ENCODE assay signal across 8 cellular contexts in the genomic region with DNA sequence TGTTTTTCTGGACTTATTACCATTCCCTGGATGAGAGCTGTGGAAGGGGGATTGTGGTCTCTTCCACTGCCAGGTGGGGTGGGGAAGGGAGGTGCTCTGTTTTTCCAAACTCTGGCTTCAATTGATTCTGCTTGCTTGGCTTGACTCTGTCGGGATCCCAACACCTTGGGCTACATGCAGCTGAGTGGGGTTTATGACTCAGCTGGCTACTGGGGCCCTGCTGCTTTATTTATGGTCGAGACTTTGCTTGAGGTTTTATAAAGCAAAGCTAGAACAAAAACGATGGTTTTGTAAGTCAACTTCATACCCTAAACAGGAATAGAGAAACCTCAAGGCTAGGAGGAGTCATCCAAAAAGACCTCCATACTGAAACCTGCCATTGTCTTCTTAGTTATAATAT.
DNase-seq lines count a peak whose midpoint lies in the region; ATAC-seq, FAIRE-seq and TF ChIP-seq lines count a peak whose summit lies in the region.

No MANE protein-coding gene starts in this region.

- H3K4me1 ChIP-seq in astrocyte (ENCODE audit: insufficient read depth, low read length), result peaks cover 46% of the 10 kb centered on the region
- H3K4me1 ChIP-seq in Caco-2, result peaks cover 20% of the 10 kb centered on the region; the same call in 1 of the 2 replicates

- H3K27ac Mint-ChIP-seq in activated CD4-positive, alpha-beta T cell treated with anti-CD3 and anti-CD28 coated beads, Interleukin-2, amount 10 ng/mL, durations not matched to agents 7 days and 5 days, result no peak overlapping the region
- H3K27ac Mint-ChIP-seq in astrocyte (ENCODE audit: unreplicated experiment) (peak overlapping the region; percentile 99), Caco-2 (ENCODE audit: unreplicated experiment) (no peak overlapping the region)

- H3K79me2 ChIP-seq in astrocyte (ENCODE audit: insufficient read depth, low read length), result peaks cover 5% of the 10 kb centered on the region

- no peaks in the 10 kb centered on the region for H4K20me1 ChIP-seq in astrocyte (ENCODE audit: insufficient read depth, low read length)

- H3K4me3 Mint-ChIP-seq in activated CD4-positive, alpha-beta T cell treated with anti-CD3 and anti-CD28 coated beads, Interleukin-2, amount 10 ng/mL, durations not matched to agents 7 days and 5 days, result no peak overlapping the region
- H3K4me3 Mint-ChIP-seq in astrocyte (ENCODE audit: unreplicated experiment) (peak overlapping the region; percentile 20), Caco-2 (ENCODE audit: unreplicated experiment) (no peak overlapping the region)

- peaks cover 25% of the 10 kb centered on the region for H3K36me3 Mint-ChIP-seq in activated CD4-positive, alpha-beta T cell treated with anti-CD3 and anti-CD28 coated beads, Interleukin-2, amount 10 ng/mL, durations not matched to agents 7 days and 5 days (ENCODE audit: low read depth)
- peaks cover 8% of the 10 kb centered on the region for H3K36me3 Mint-ChIP-seq in astrocyte (ENCODE audit: low read depth, unreplicated experiment)
- H3K36me3 Mint-ChIP-seq in Caco-2 (ENCODE audit: insufficient read depth, unreplicated experiment), result peaks cover 11% of the 10 kb centered on the region

- H3K27me3 ChIP-seq in astrocyte (ENCODE audit: insufficient read depth, low read length) (no peaks in the 10 kb centered on the region), Caco-2 (replicated peaks; ENCODE audit: control insufficient read depth, insufficient read depth, low read length) (no peaks in the 10 kb centered on the region)

- H3K9me3 Mint-ChIP-seq in activated CD4-positive, alpha-beta T cell treated with anti-CD3 and anti-CD28 coated beads, Interleukin-2, amount 10 ng/mL, durations not matched to agents 7 days and 5 days, result no peaks in the 10 kb centered on the region
- H3K9me3 Mint-ChIP-seq in astrocyte (ENCODE audit: unreplicated experiment) (peaks cover 1% of the 10 kb centered on the region), Caco-2 (ENCODE audit: unreplicated experiment) (no peaks in the 10 kb centered on the region)

- ATAC-seq in stimulated activated naive CD8-positive, alpha-beta T cell treated with anti-CD3 and anti-CD28 coated beads, Interleukin-15, Interleukin-2, amounts not matched to agents 100 U/mL and 50 U/mL, for 24 hours, result peak; percentile 94

- CTCF ChIA-PET in activated CD4-positive, alpha-beta T cell treated with anti-CD3 and anti-CD28 coated beads, Interleukin-2, amount 10 ng/mL, durations not matched to agents 7 days and 5 days (lab: Charles Lee), result interaction anchor here (0.8 to 1.3 kb wide), 3 partner anchors 11 to 141 kb away, joined by 3 to 5 read pairs (median 3); no protein-coding TSS in a partner anchor
- CTCF ChIA-PET in Caco-2 (lab: Charles Lee), result no interaction called here

- TF ChIP-seq CTCF in astrocyte (IDR thresholded peaks at IDR 0.05; ENCODE audit: insufficient read depth, low read depth, low read length) (no peak), Caco-2 (IDR thresholded peaks at IDR 0.05; ENCODE audit: insufficient read depth in 1 of 2, low read depth in 1 of 2, low read length in 1 of 2, severe bottlenecking in 1 of 2, unreplicated experiment in 1 of 2) (no peak)

- POLR2A ChIA-PET in activated CD4-positive, alpha-beta T cell treated with anti-CD3 and anti-CD28 coated beads, Interleukin-2, amount 10 ng/mL, durations not matched to agents 7 days and 5 days (lab: Charles Lee), result interaction anchor here (0.6 kb wide), 1 partner anchor 123 kb away, joined by 3 read pairs; no protein-coding TSS in a partner anchor
- POLR2A ChIA-PET in Caco-2 (lab: Charles Lee), result no interaction called here

- H3K9me3 ChIP-seq in astrocyte (ENCODE audit: insufficient read depth, low read depth, low read length) (no peaks in the 10 kb centered on the region), Caco-2 (no peaks in the 10 kb centered on the region)

- H3K27ac ChIP-seq in astrocyte (ENCODE audit: low read depth, low read length), result peak overlapping the region; percentile 80

- FAIRE-seq in astrocyte (lab: Jason Lieb, UNC), result no peak

- peak overlapping the region; percentile 61 for H3K4me2 ChIP-seq in astrocyte (ENCODE audit: low read length)

- H3K4me3 ChIP-seq in astrocyte (ENCODE audit: insufficient read depth, low read depth, low read length), result no peak overlapping the region
- no peak overlapping the region for H3K4me3 ChIP-seq in Caco-2 (ENCODE audit: low read depth, low read length)

- BruUV-seq in Caco-2 (replicated peaks; lab: Mats Ljungman, UMichigan), result no TSS peak

- intact Hi-C loops in Caco-2 (cut with micrococcal nuclease; ENCODE audit: unreplicated experiment), result no loop called here

- no peaks in the 10 kb centered on the region for H3K36me3 ChIP-seq in astrocyte (ENCODE audit: insufficient read depth, low read length)
- peaks cover 4% of the 10 kb centered on the region for H3K36me3 ChIP-seq in Caco-2 (ENCODE audit: control insufficient read depth, insufficient read depth, low read length)

- H3K9ac ChIP-seq in astrocyte (ENCODE audit: low read length), result peak overlapping the region; percentile 46

- H3K4me1 Mint-ChIP-seq in activated CD4-positive, alpha-beta T cell treated with anti-CD3 and anti-CD28 coated beads, Interleukin-2, amount 10 ng/mL, durations not matched to agents 7 days and 5 days, result peaks cover 21% of the 10 kb centered on the region
- H3K4me1 Mint-ChIP-seq in astrocyte (ENCODE audit: low read depth, unreplicated experiment) (peaks cover 85% of the 10 kb centered on the region), Caco-2 (ENCODE audit: low read depth, unreplicated experiment) (peaks cover 39% of the 10 kb centered on the region)

- H3K27me3 Mint-ChIP-seq in activated CD4-positive, alpha-beta T cell treated with anti-CD3 and anti-CD28 coated beads, Interleukin-2, amount 10 ng/mL, durations not matched to agents 7 days and 5 days, result no peaks in the 10 kb centered on the region
- H3K27me3 Mint-ChIP-seq in astrocyte (ENCODE audit: low read depth, unreplicated experiment), result no peaks in the 10 kb centered on the region
- no peaks in the 10 kb centered on the region for H3K27me3 Mint-ChIP-seq in Caco-2 (ENCODE audit: insufficient read depth, unreplicated experiment)

- DNase-seq in activated CD4-positive, alpha-beta T cell treated with anti-CD3 and anti-CD28 coated beads, Interleukin-2, amount 10 ng/mL, durations not matched to agents 7 days and 5 days, result peak; percentile 8
- DNase-seq in activated CD4-positive, alpha-beta T cell treated with anti-CD3 and anti-CD28 coated beads for 1 hour, result no peak
- peak; percentile 88 for DNase-seq in HT1080 (ENCODE audit: low read depth)
- DNase-seq in astrocyte (ENCODE audit: low read depth), result peak; percentile 88
- peak; percentile 46 for DNase-seq in stimulated activated naive CD8-positive, alpha-beta T cell treated with anti-CD3 and anti-CD28 coated beads, Interleukin-15, Interleukin-2, amounts not matched to agents 100 U/mL and 50 U/mL, for 24 hours
- no peak for DNase-seq in Caco-2
- DNase-seq in DMS79 treated with DMSO at 0.1 percent for 48 hours (lab: John Stamatoyannopoulos, UW), result no peak
- no peak for DNase-seq in NCI-H2107 (lab: John Stamatoyannopoulos, UW)

- H2AFZ ChIP-seq in astrocyte (ENCODE audit: low read depth, low read length), result no peak overlapping the region

Comparison
In these comparisons a context has a peak if more than half of its experiments do, and no peak if none do; other contexts are left out.
1. DNase-seq: peak in activated CD4-positive, alpha-beta T cell treated with anti-CD3 and anti-CD28 coated beads, Interleukin-2, amount 10 ng/mL, durations not matched to agents 7 days and 5 days (single experiment), HT1080 (single experiment), astrocyte (single experiment) and stimulated activated naive CD8-positive, alpha-beta T cell treated with anti-CD3 and anti-CD28 coated beads, Interleukin-15, Interleukin-2, amounts not matched to agents 100 U/mL and 50 U/mL, for 24 hours (single experiment); none in activated CD4-positive, alpha-beta T cell treated with anti-CD3 and anti-CD28 coated beads for 1 hour (single experiment), Caco-2 (0 of 2), DMS79 treated with DMSO at 0.1 percent for 48 hours (single experiment) and NCI-H2107 (single experiment).